ENCODE assay signal across 27 cellular contexts in genomic region chr17:51064061-51064735, GRCh38. TPM values are rescaled to one million over a fixed set of nuclear protein-coding genes. Genes with fewer than 3 reads are reported as not detected.
DNase-seq lines count a peak whose midpoint lies in the region; ATAC-seq, FAIRE-seq and TF ChIP-seq lines count a peak whose summit lies in the region.
"Had no signal": no experiment of that assay in that cellular context is flagged by ENCODE, and none has a peak within 500 bp of the region (broad histone marks: within the 10 kb centered on the region; RNA-seq: fewer than 3 reads in every experiment).

No MANE protein-coding gene starts in this region.

- H3K4me1 Mint-ChIP-seq in T-helper 2 cell treated with Interferon-gamma antibody and Interleukin-4, amounts not matched to agents 5 μg/mL and 100 μg/mL, for 36 hours (ENCODE audit: low read depth) = peaks cover 4% of the 10 kb centered on the region
- H3K4me1 Mint-ChIP-seq: endodermal cell had no signal

- H3K27ac Mint-ChIP-seq in T-helper 2 cell treated with Interferon-gamma antibody and Interleukin-4, amounts not matched to agents 5 μg/mL and 100 μg/mL, for 36 hours = no peak overlapping the region
- H3K27ac Mint-ChIP-seq: activated T-cell treated with anti-CD3 and anti-CD28 coated beads, Interleukin-2, amount 50 U/mL, for 24 hours; endodermal cell; memory B cell; progenitor cell of endocrine pancreas had no signal

- no peak for FAIRE-seq in bronchial epithelial cell (lab: Jason Lieb, UNC)

- peaks cover 0 to 5% (median 0%) of the 10 kb centered on the region in 3 donors for H3K4me1 ChIP-seq in gastroesophageal sphincter
- H3K4me1 ChIP-seq: adrenal gland, BE2C had no signal

- no peaks in the 10 kb centered on the region for H3K9me3 ChIP-seq in gastroesophageal sphincter
- H3K9me3 ChIP-seq: adrenal gland, BE2C, MG63 had no signal

- no peak for TF ChIP-seq EP300 in gastroesophageal sphincter (IDR thresholded peaks at IDR 0.05)

- H3K9me3 Mint-ChIP-seq in T-helper 2 cell treated with Interferon-gamma antibody and Interleukin-4, amounts not matched to agents 5 μg/mL and 100 μg/mL, for 36 hours = no peaks in the 10 kb centered on the region
- H3K9me3 Mint-ChIP-seq: activated T-cell treated with anti-CD3 and anti-CD28 coated beads, Interleukin-2, amount 50 U/mL, for 24 hours; endodermal cell; memory B cell had no signal

- TF ChIP-seq CTCF in AG10803 (conservative IDR thresholded peaks at IDR 0.05; ENCODE audit: low read length) (no peak), bronchial epithelial cell (IDR thresholded peaks at IDR 0.05; ENCODE audit: insufficient read depth, low read length, severe bottlenecking) (no peak), gastroesophageal sphincter (IDR thresholded peaks at IDR 0.05) (no peak)

- H3K27me3 Mint-ChIP-seq in T-helper 2 cell treated with Interferon-gamma antibody and Interleukin-4, amounts not matched to agents 5 μg/mL and 100 μg/mL, for 36 hours (ENCODE audit: low read depth) = no peaks in the 10 kb centered on the region
- H3K27me3 Mint-ChIP-seq: activated T-cell treated with anti-CD3 and anti-CD28 coated beads, Interleukin-2, amount 50 U/mL, for 24 hours; memory B cell; progenitor cell of endocrine pancreas had no signal

- peak; percentile 23 for DNase-seq in AG10803 (ENCODE audit: low read depth)
- DNase-seq in Kasumi-1 (lab: John Stamatoyannopoulos, UW) = peak; percentile 26 to 37
- peak; percentile 87 for DNase-seq in bronchial epithelial cell (ENCODE audit: low read depth)
- peak; percentile 24 to 28 for DNase-seq in lung microvascular endothelial cell (ENCODE audit: low read depth in 2 of 2)
- DNase-seq in T-helper 2 cell treated with Interferon-gamma antibody and Interleukin-4, amounts not matched to agents 5 μg/mL and 100 μg/mL, for 36 hours (ENCODE audit: low spot score) = no peak
- DNase-seq: activated CD4-positive, alpha-beta T cell treated with anti-CD3 and anti-CD28 coated beads for 48 hours; activated T-cell treated with anti-CD3 and anti-CD28 coated beads, Interleukin-2, amount 50 U/mL, for 24 hours; adrenal gland; BE2C; cortex of kidney; DMS53; endodermal cell; MG63; NCI-H1694; NCI-H2171 treated with DMSO at 0.1 percent for 48 hours; NCI-H524 treated with DMSO at 0.1 percent for 48 hours; stimulated activated CD4-positive, alpha-beta T cell treated with anti-CD3 and anti-CD28 coated beads, Interleukin-1b, Interleukin-23, amount 100 ng/mL, for 48 hours; T-helper 2 cell; trophoblast cell had no signal

- 88 to 100% methylated on average over 1 of the region's 1 CpG for WGBS in gastroesophageal sphincter (ENCODE audit: low coverage in 1 of 2), 2 donors

- H3K36me3 ChIP-seq in bronchial epithelial cell (ENCODE audit: control insufficient read depth, insufficient read depth, low read length) = no peaks in the 10 kb centered on the region
- H3K36me3 ChIP-seq in gastroesophageal sphincter = peaks cover 0 to 4% of the 10 kb centered on the region in 2 donors
- H3K36me3 ChIP-seq: adrenal gland, BE2C had no signal

- no peak for TF ChIP-seq POLR2A in gastroesophageal sphincter (IDR thresholded peaks at IDR 0.05)

- no peak for ATAC-seq in GM21423 (IDR thresholded peaks at IDR 0.05; ENCODE audit: unreplicated experiment)
- no peak for ATAC-seq in GM21447 (IDR thresholded peaks at IDR 0.05; ENCODE audit: unreplicated experiment)
- no peak for ATAC-seq in gastroesophageal sphincter
- ATAC-seq: HCT116 had no signal

- H3K27me3 ChIP-seq in bronchial epithelial cell (ENCODE audit: control insufficient read depth, insufficient read depth, low read length) (no peaks in the 10 kb centered on the region), gastroesophageal sphincter (no peaks in the 10 kb centered on the region)
- H3K27me3 ChIP-seq: adrenal gland, BE2C, MG63 had no signal

- H3K4me3 ChIP-seq in AG10803 (ENCODE audit: low read length) = no peak overlapping the region
- no peak overlapping the region for H3K4me3 ChIP-seq in bronchial epithelial cell (ENCODE audit: low read depth, low read length)
- no peak overlapping the region for H3K4me3 ChIP-seq in gastroesophageal sphincter
- H3K4me3 ChIP-seq: adrenal gland, MG63, SK-N-MC had no signal

- peaks cover 5% of the 10 kb centered on the region for H3K36me3 Mint-ChIP-seq in T-helper 2 cell treated with Interferon-gamma antibody and Interleukin-4, amounts not matched to agents 5 μg/mL and 100 μg/mL, for 36 hours (ENCODE audit: low read depth)

- H3K4me3 Mint-ChIP-seq in T-helper 2 cell treated with Interferon-gamma antibody and Interleukin-4, amounts not matched to agents 5 μg/mL and 100 μg/mL, for 36 hours = no peak overlapping the region
- H3K4me3 Mint-ChIP-seq: activated T-cell treated with anti-CD3 and anti-CD28 coated beads, Interleukin-2, amount 50 U/mL, for 24 hours; endodermal cell; memory B cell had no signal

- H3K27ac ChIP-seq in gastroesophageal sphincter = no peak overlapping the region
- H3K27ac ChIP-seq: adrenal gland, SK-N-MC, VCaP had no signal

RNA-seq across cellular contexts. Expression of gene SPAG9, which starts 56.5 kb away (rescaled TPM):
- 85.0 and 99.3 TPM in 2 replicates for total RNA-seq in bronchial epithelial cell
- total RNA-seq in lung microvascular endothelial cell = 83.0 and 104 TPM in 2 replicates
- total RNA-seq in gastroesophageal sphincter = 100 to 1,000 TPM in 1 of 4 donors, 10 to 100 TPM in 3; 85.2 to 110 (median 94.3) TPM
